ENCODE assay signal across 10 cellular contexts in the genomic region with DNA sequence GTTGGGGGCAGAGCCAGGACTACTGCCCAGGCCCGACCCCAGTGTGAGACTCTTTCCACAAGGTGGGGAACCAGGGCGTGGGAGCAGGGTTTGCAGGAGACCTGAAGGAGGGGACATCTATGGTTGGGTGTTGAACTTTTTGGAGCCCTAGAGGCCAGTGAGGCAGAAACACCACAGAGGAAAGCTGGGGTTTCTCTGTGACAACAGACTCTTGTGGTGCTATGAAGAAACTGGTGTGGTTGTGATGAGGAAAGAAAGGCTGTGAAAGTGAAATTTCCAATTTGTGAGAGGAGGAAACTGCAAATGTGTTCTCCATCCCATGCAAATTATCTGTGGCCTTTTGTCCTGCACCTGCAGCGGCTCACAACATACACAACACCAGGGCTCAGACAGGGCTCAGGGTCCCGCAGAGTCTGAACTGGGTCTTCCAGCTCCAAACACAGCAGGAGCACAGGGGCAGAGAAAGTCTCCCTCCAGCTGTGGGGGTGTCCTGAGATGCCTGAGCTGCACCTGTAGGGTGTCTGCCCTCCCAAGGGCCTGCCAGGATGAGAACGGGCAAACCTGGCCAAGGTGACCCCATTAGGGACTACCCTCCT. TPM values are rescaled to one million over a fixed set of nuclear protein-coding genes. Genes with fewer than 3 reads are reported as not detected.
DNase-seq lines count a peak whose midpoint lies in the region; ATAC-seq lines count a peak whose summit lies in the region.
"Had no signal": no experiment of that assay in that cellular context is flagged by ENCODE, and none has a peak within 500 bp of the region (broad histone marks: within the 10 kb centered on the region; RNA-seq: fewer than 3 reads in every experiment).

No MANE protein-coding gene starts in this region.

- no peaks in the 10 kb centered on the region for H3K9me3 Mint-ChIP-seq in CD4-positive, CD25-positive, alpha-beta regulatory T cell
- no peaks in the 10 kb centered on the region for H3K9me3 Mint-ChIP-seq in activated CD4-positive, alpha-beta T cell treated with anti-CD3 and anti-CD28 coated beads, Interleukin-2, amount 10 ng/mL, durations not matched to agents 7 days and 5 days
- H3K9me3 Mint-ChIP-seq: activated naive CD4-positive, alpha-beta T cell treated with anti-CD3 and anti-CD28 coated beads, Interleukin-2, amount 50 U/mL, for 72 hours had no signal

- H3K4me1 Mint-ChIP-seq in CD4-positive, CD25-positive, alpha-beta regulatory T cell, result peaks cover 0 to 2% (median 0%) of the 10 kb centered on the region in 4 donors
- no peaks in the 10 kb centered on the region for H3K4me1 Mint-ChIP-seq in activated CD4-positive, alpha-beta T cell treated with anti-CD3 and anti-CD28 coated beads, Interleukin-2, amount 10 ng/mL, durations not matched to agents 7 days and 5 days

- no peak for DNase-seq in CD4-positive, CD25-positive, alpha-beta regulatory T cell
- DNase-seq in MV-4-11 (lab: John Stamatoyannopoulos, UW) (peak; percentile 75), NCI-H187 treated with DMSO at 0.1 percent for 48 hours (lab: John Stamatoyannopoulos, UW) (no peak), left lobe of liver (ENCODE audit: low spot score) (no peak), substantia nigra (lab: John Stamatoyannopoulos, UW) (no peak)
- DNase-seq in activated CD4-positive, alpha-beta T cell treated with anti-CD3 and anti-CD28 coated beads, Interleukin-2, amount 10 ng/mL, durations not matched to agents 7 days and 5 days, result no peak
- DNase-seq: Right ventricle myocardium superior had no signal

- H3K36me3 Mint-ChIP-seq in CD4-positive, CD25-positive, alpha-beta regulatory T cell, result no peaks in the 10 kb centered on the region
- H3K36me3 Mint-ChIP-seq in activated CD4-positive, alpha-beta T cell treated with anti-CD3 and anti-CD28 coated beads, Interleukin-2, amount 10 ng/mL, durations not matched to agents 7 days and 5 days (ENCODE audit: low read depth), result no peaks in the 10 kb centered on the region
- H3K36me3 Mint-ChIP-seq: activated naive CD4-positive, alpha-beta T cell treated with anti-CD3 and anti-CD28 coated beads, Interleukin-2, amount 50 U/mL, for 72 hours had no signal

- no peaks in the 10 kb centered on the region for H3K27me3 ChIP-seq in CD4-positive, CD25-positive, alpha-beta regulatory T cell (ENCODE audit: control insufficient read depth, insufficient read depth, low read length)

- peak; percentile 33 to 43 for ATAC-seq in CD4-positive, CD25-positive, alpha-beta regulatory T cell (ENCODE audit: low read depth in 2 of 2)
- ATAC-seq in GM19023 (IDR thresholded peaks at IDR 0.05; ENCODE audit: unreplicated experiment), result peak; percentile 72
- ATAC-seq in HG02759 (IDR thresholded peaks at IDR 0.05; ENCODE audit: unreplicated experiment), result peak; percentile 72
- no peak for ATAC-seq in left lobe of liver

- POLR2A ChIA-PET in activated CD4-positive, alpha-beta T cell treated with anti-CD3 and anti-CD28 coated beads, Interleukin-2, amount 10 ng/mL, durations not matched to agents 7 days and 5 days (lab: Charles Lee), result no interaction called here

- no peak overlapping the region for H3K4me3 ChIP-seq in CD4-positive, CD25-positive, alpha-beta regulatory T cell (ENCODE audit: low read depth, low read length)

- H3K27ac ChIP-seq in CD4-positive, CD25-positive, alpha-beta regulatory T cell (ENCODE audit: insufficient read depth, low read length, poor library complexity, severe bottlenecking), result no peak overlapping the region
- H3K27ac ChIP-seq in substantia nigra (ENCODE audit: low read depth, low read length, poor library complexity, severe bottlenecking), result no peak overlapping the region

- H3K9me3 ChIP-seq in CD4-positive, CD25-positive, alpha-beta regulatory T cell (ENCODE audit: control insufficient read depth in 2 of 2, low read length in 2 of 2), result no peaks in the 10 kb centered on the region

- no peak overlapping the region for H3K4me3 Mint-ChIP-seq in CD4-positive, CD25-positive, alpha-beta regulatory T cell
- no peak overlapping the region for H3K4me3 Mint-ChIP-seq in activated CD4-positive, alpha-beta T cell treated with anti-CD3 and anti-CD28 coated beads, Interleukin-2, amount 10 ng/mL, durations not matched to agents 7 days and 5 days

- peaks cover 4% of the 10 kb centered on the region for H3K4me1 ChIP-seq in CD4-positive, CD25-positive, alpha-beta regulatory T cell (ENCODE audit: control insufficient read depth, insufficient read depth, low read length, poor library complexity, severe bottlenecking)

- H3K27me3 Mint-ChIP-seq in CD4-positive, CD25-positive, alpha-beta regulatory T cell, result no peaks in the 10 kb centered on the region
- peaks cover 2% of the 10 kb centered on the region for H3K27me3 Mint-ChIP-seq in activated CD4-positive, alpha-beta T cell treated with anti-CD3 and anti-CD28 coated beads, Interleukin-2, amount 10 ng/mL, durations not matched to agents 7 days and 5 days

- no peak overlapping the region for H3K27ac Mint-ChIP-seq in CD4-positive, CD25-positive, alpha-beta regulatory T cell
- no peak overlapping the region for H3K27ac Mint-ChIP-seq in activated CD4-positive, alpha-beta T cell treated with anti-CD3 and anti-CD28 coated beads, Interleukin-2, amount 10 ng/mL, durations not matched to agents 7 days and 5 days

- H3K36me3 ChIP-seq in CD4-positive, CD25-positive, alpha-beta regulatory T cell (ENCODE audit: control insufficient read depth, insufficient read depth, low read length), result no peaks in the 10 kb centered on the region

- CTCF ChIA-PET in activated CD4-positive, alpha-beta T cell treated with anti-CD3 and anti-CD28 coated beads, Interleukin-2, amount 10 ng/mL, durations not matched to agents 7 days and 5 days (lab: Charles Lee), result interaction anchor here (1.2 kb wide), 1 partner anchor 10 kb away, joined by 3 read pairs; no protein-coding TSS in a partner anchor

RNA-seq across cellular contexts. Expression of a gene that starts 51.4 kb away (rescaled TPM):
- 36.6 TPM for total RNA-seq in CD4-positive, CD25-positive, alpha-beta regulatory T cell
- polyA plus RNA-seq in CD4-positive, CD25-positive, alpha-beta regulatory T cell, result 10 to 100 TPM; 47.2 to 73.9 (median 70.6) TPM
- total RNA-seq in activated CD4-positive, alpha-beta T cell treated with anti-CD3 and anti-CD28 coated beads, Interleukin-2, amount 10 ng/mL, durations not matched to agents 7 days and 5 days, result 10 to 100 TPM; 49.8 to 53.7 TPM
- 406 TPM for total RNA-seq in left lobe of liver
